Comparison of ENCODE assay signal across 27 cellular contexts in the genomic region with DNA sequence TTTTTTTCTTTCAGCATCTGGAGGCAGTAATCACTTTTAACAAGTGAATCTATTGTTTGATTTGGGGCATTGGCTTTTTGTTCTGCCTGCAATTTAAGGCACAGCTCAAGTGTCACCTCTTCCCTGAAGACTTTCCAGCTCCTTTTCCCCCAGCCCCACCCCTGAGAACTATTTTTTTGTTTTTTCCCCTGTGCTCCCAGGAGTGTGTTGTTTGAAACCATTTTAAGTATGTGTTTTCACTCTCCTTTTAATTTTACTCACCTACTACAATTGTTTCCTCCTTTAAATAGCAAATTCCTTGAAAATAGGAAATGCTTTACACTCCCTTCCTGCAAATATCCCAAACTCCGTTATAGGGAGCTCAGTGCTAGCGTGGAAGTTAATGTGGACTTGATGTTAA.
"Had no signal": no experiment of that assay in that cellular context is flagged by ENCODE, and none has a peak within 500 bp of the region (broad histone marks: within the 10 kb centered on the region; RNA-seq: fewer than 3 reads in every experiment).

No MANE protein-coding gene starts in this region.

- H3K4me1 ChIP-seq: esophagus squamous epithelium, gastrocnemius medialis, left lung, lower lobe of right lung had no signal

- H3K27me3 ChIP-seq: esophagus squamous epithelium, gastrocnemius medialis, heart right ventricle, left lung had no signal

- DNase-seq: cortex of kidney; effector CD8-positive, alpha-beta T cell; effector memory CD8-positive, alpha-beta T cell; endodermal cell; erythroblast; esophagus squamous epithelium; foreskin fibroblast; foreskin melanocyte; gastrocnemius medialis; glutamatergic neuron; head of caudate nucleus; heart right ventricle; hippocampal formation; left cardiac atrium; left lung; left ventricle myocardium superior; lower lobe of right lung; mucosa of descending colon; naive B cell; naive thymus-derived CD8-positive, alpha-beta T cell had no signal

- H3K27ac ChIP-seq: epithelial cell of prostate, esophagus squamous epithelium, gastrocnemius medialis, heart right ventricle, left lung, lower lobe of right lung had no signal

- ATAC-seq: effector memory CD8-positive, alpha-beta T cell; esophagus mucosa; gastrocnemius medialis; heart right ventricle; left cardiac atrium; left lung; left ventricle myocardium superior; lower lobe of right lung; mucosa of descending colon; naive thymus-derived CD8-positive, alpha-beta T cell had no signal

- H3K27ac Mint-ChIP-seq: dendritic cell treated with granulocyte-macrophage colony-stimulating factor and Interleukin-4, amounts not matched to agents 40 ng/mL and 50 ng/mL, for 4 days; effector memory CD8-positive, alpha-beta T cell; endodermal cell; mesothelial cell of epicardium; naive B cell; naive thymus-derived CD8-positive, alpha-beta T cell had no signal

- FAIRE-seq: endometrium, islet of Langerhans, keratinocyte had no signal

- H3K4me3 ChIP-seq: esophagus squamous epithelium, gastrocnemius medialis, heart right ventricle, left lung, lower lobe of right lung, mucosa of descending colon had no signal

- H3K36me3 ChIP-seq: esophagus squamous epithelium, gastrocnemius medialis, heart right ventricle, left lung, lower lobe of right lung had no signal

- H3K4me3 Mint-ChIP-seq: dendritic cell treated with granulocyte-macrophage colony-stimulating factor and Interleukin-4, amounts not matched to agents 40 ng/mL and 50 ng/mL, for 4 days; effector memory CD8-positive, alpha-beta T cell; endodermal cell; mesothelial cell of epicardium; naive thymus-derived CD8-positive, alpha-beta T cell had no signal

- H3K4me1 Mint-ChIP-seq: endodermal cell; mesothelial cell of epicardium; naive thymus-derived CD8-positive, alpha-beta T cell had no signal
